ENCODE assay signal across 8 cellular contexts in the genomic region with DNA sequence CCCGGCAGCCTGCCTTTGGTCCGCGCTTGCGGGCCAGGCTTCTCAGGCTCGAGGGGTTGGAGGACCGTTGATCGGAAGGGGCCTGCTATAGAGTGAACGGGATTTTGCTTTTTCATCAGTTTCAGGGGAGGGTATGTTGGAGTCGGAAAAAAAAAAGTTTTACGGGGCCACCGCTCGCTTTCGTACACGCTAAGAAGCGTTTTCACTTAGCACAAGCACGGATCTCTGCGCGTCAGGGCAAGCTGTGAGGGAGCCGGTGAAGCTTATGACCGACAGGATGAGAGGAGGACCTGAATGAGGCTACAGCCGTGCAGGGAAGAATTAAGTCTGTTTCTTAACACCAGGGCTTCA. TPM values are rescaled to one million over a fixed set of nuclear protein-coding genes. Genes with fewer than 3 reads are reported as not detected.
DNase-seq lines count a peak whose midpoint lies in the region; ATAC-seq and TF ChIP-seq lines count a peak whose summit lies in the region.

No MANE protein-coding gene starts in this region.

- no peaks in the 10 kb centered on the region for H3K9me3 ChIP-seq in naive thymus-derived CD4-positive, alpha-beta T cell (ENCODE audit: control insufficient read depth in 2 of 3, low read length in 3 of 3)

- H3K27ac Mint-ChIP-seq in naive thymus-derived CD4-positive, alpha-beta T cell = peak overlapping the region in 5 of 9 donors; percentile 82 to 97 (median 93)

- DNase-seq in DMS53 (lab: John Stamatoyannopoulos, UW) = peak; percentile 48
- DNase-seq in DMS53 treated with DMSO at 0.1 percent for 48 hours (lab: John Stamatoyannopoulos, UW; ENCODE audit: unreplicated experiment) = no peak
- DNase-seq in HFF-Myc (ENCODE audit: extremely low read depth, low read depth) = no peak
- peak; percentile 20 for DNase-seq in RPMI7951 (ENCODE audit: low read depth)
- no peak for DNase-seq in dorsolateral prefrontal cortex
- peak in 2 of 9 donors; percentile 19 to 46 for DNase-seq in naive thymus-derived CD4-positive, alpha-beta T cell
- DNase-seq in effector CD8-positive, alpha-beta T cell (lab: John Stamatoyannopoulos, UW) = no peak

- H3K4me3 ChIP-seq in HFF-Myc (replicated peaks; ENCODE audit: low read depth, low read length) (peak overlapping the region; percentile 97), dorsolateral prefrontal cortex (peak overlapping the region; percentile 55 to 100 (median 94))
- H3K4me3 ChIP-seq in naive thymus-derived CD4-positive, alpha-beta T cell (ENCODE audit: low read length) = peak overlapping the region; percentile 90

- H3K36me3 ChIP-seq in naive thymus-derived CD4-positive, alpha-beta T cell (ENCODE audit: control insufficient read depth in 2 of 3, insufficient read depth in 3 of 3, low read length in 3 of 3) = peaks cover 0 to 8% (median 0%) of the 10 kb centered on the region in 3 experiments

- peak overlapping the region in 52 of 59 donors; percentile 36 to 98 (median 93) for H3K27ac ChIP-seq in dorsolateral prefrontal cortex
- peak overlapping the region; percentile 84 for H3K27ac ChIP-seq in naive thymus-derived CD4-positive, alpha-beta T cell (ENCODE audit: low read depth, low read length)

- peaks cover 19 to 40% (median 28%) of the 10 kb centered on the region in 7 donors for H3K4me1 Mint-ChIP-seq in naive thymus-derived CD4-positive, alpha-beta T cell

- CTCF ChIA-PET in naive thymus-derived CD4-positive, alpha-beta T cell (lab: Charles Lee) = no interaction called here

- ATAC-seq in naive thymus-derived CD4-positive, alpha-beta T cell = peak; percentile 15
- ATAC-seq in GM21381 (IDR thresholded peaks at IDR 0.05; ENCODE audit: unreplicated experiment) = no peak

- no peak overlapping the region for H3K4me3 Mint-ChIP-seq in naive thymus-derived CD4-positive, alpha-beta T cell

- H3K27me3 Mint-ChIP-seq in naive thymus-derived CD4-positive, alpha-beta T cell = no peaks in the 10 kb centered on the region

- no peaks in the 10 kb centered on the region for H3K27me3 ChIP-seq in dorsolateral prefrontal cortex
- H3K27me3 ChIP-seq in naive thymus-derived CD4-positive, alpha-beta T cell (ENCODE audit: control insufficient read depth in 2 of 2, insufficient read depth in 2 of 2, low read length in 2 of 2) = no peaks in the 10 kb centered on the region

- POLR2A ChIA-PET in naive thymus-derived CD4-positive, alpha-beta T cell (lab: Charles Lee) = interaction anchor here (0.6 to 2.1 kb wide), 7 partner anchors 47 to 742 kb away, joined by 3 to 11 read pairs (median 5); a partner anchor contains a TSS

- no peaks in the 10 kb centered on the region for H3K9me3 Mint-ChIP-seq in naive thymus-derived CD4-positive, alpha-beta T cell

- H3K4me1 ChIP-seq in naive thymus-derived CD4-positive, alpha-beta T cell (ENCODE audit: control insufficient read depth in 2 of 2, insufficient read depth in 2 of 2, low read length in 2 of 2) = peaks cover 22 to 24% of the 10 kb centered on the region in 2 donors

- intact Hi-C loops in dorsolateral prefrontal cortex (cut with DNase I) = loop anchor here (2.0 to 10.0 kb wide), 7 partner anchors 48 to 282 kb away; a partner anchor contains a TSS
- intact Hi-C loops in naive thymus-derived CD4-positive, alpha-beta T cell (cut with micrococcal nuclease) = loop anchor here (1.0 to 10.0 kb wide), 15 partner anchors 50 to 1731 kb away; a partner anchor contains a TSS

- peaks cover 0 to 7% (median 3%) of the 10 kb centered on the region in 5 donors for H3K36me3 Mint-ChIP-seq in naive thymus-derived CD4-positive, alpha-beta T cell

- no peak for TF ChIP-seq CTCF in HFF-Myc (IDR thresholded peaks at IDR 0.05; ENCODE audit: low read depth, low read length, missing control alignments)
- no peak for TF ChIP-seq CTCF in dorsolateral prefrontal cortex (IDR thresholded peaks at IDR 0.05 in 54 of 56, conservative IDR thresholded peaks at IDR 0.05 in 2 of 56; ENCODE audit: low read depth in 1 of 56, partially characterized antibody in 56 of 56)

RNA-seq across cellular contexts. Expression of a gene that starts 0.4 kb away (rescaled TPM):
- total RNA-seq in RPMI7951 (2014; rRNA removed; shearing (Covaris generic)) = 94.9 and 105 TPM in 2 replicates
- total RNA-seq in dorsolateral prefrontal cortex = 10 to 100 TPM; 11.9 to 33.6 (median 22.9) TPM
- total RNA-seq in naive thymus-derived CD4-positive, alpha-beta T cell = 10 to 100 TPM; 18.0 to 47.8 (median 21.7) TPM
- polyA plus RNA-seq in naive thymus-derived CD4-positive, alpha-beta T cell = 10 to 100 TPM; 22.2 to 27.7 TPM

RNA-seq across cellular contexts. Expression of a gene that starts 0.6 kb away (rescaled TPM):
- 79.4 and 85.5 TPM in 2 replicates for total RNA-seq in RPMI7951 (2014; rRNA removed; shearing (Covaris generic))
- total RNA-seq in dorsolateral prefrontal cortex = 100 to 1,000 TPM in 116 of 120 experiments, 10 to 100 TPM in 4; 75.1 to 226 (median 141) TPM
- total RNA-seq in naive thymus-derived CD4-positive, alpha-beta T cell = 100 to 1,000 TPM in 1 of 5 experiments, 10 to 100 TPM in 4; 45.1 to 107 (median 54.3) TPM
- 100 to 1,000 TPM; 109 to 123 TPM for polyA plus RNA-seq in naive thymus-derived CD4-positive, alpha-beta T cell

RNA-seq across cellular contexts. Expression of a gene that starts 50.5 kb away (rescaled TPM):
- 129 and 130 TPM in 2 replicates for total RNA-seq in RPMI7951 (2014; rRNA removed; shearing (Covaris generic))
- total RNA-seq in dorsolateral prefrontal cortex = 10 to 100 TPM; 46.2 to 81.5 (median 64.4) TPM
- total RNA-seq in naive thymus-derived CD4-positive, alpha-beta T cell = 10 to 100 TPM; 43.9 to 62.7 (median 49.7) TPM
- polyA plus RNA-seq in naive thymus-derived CD4-positive, alpha-beta T cell = 10 to 100 TPM; 74.4 to 77.5 TPM

Comparison
In these comparisons a context has a peak if more than half of its experiments do, and no peak if none do; other contexts are left out.
1. DNase-seq: peak in DMS53 (single experiment) and RPMI7951 (single experiment); none in DMS53 treated with DMSO at 0.1 percent for 48 hours (single experiment), HFF-Myc (single experiment), dorsolateral prefrontal cortex (0 of 10) and effector CD8-positive, alpha-beta T cell (single experiment).
2. Peak in every context shown above with its lines, with median percentiles within 50 percentile points of each other: H3K4me3 ChIP-seq.